8 cellular contexts compared by ENCODE assay signal in the genomic region with DNA sequence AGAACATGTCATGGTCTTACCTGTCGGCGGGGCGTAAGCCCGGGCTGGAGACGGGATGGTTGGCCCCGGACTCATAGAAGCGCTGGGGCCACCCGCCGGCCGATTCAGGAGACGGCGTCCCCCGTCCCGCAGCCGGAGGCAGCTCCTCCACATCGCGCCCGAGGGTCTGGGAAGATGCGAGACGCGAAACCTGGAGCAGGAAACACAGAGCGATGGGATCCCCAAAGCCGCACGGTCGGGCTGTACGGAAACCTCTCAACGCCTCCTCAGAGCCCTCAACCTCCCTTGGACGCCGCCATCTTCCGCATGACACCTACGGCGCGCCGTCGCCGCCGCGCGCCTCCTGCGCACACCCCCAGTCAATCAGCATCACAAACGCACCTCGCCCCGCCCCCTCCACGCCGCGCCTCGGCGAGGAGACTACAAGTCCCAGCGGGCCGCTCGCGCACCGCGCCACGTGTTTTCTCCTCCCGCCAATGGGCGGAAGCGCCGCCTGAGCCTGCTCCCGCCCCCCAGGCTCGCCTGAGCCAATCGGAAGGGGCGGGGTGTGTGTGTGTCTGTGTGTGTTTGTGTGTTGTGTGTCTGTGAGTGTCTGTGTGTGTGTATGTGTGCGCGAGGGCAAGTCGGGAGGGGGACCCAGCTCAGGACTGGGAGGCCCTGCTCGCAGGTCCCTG. TPM values are rescaled to one million over a fixed set of nuclear protein-coding genes. Genes with fewer than 3 reads are reported as not detected.
DNase-seq lines count a peak whose midpoint lies in the region; ATAC-seq and TF ChIP-seq lines count a peak whose summit lies in the region.

TSS of gene ATPAF2 (minus strand) at position 308 of the 674 bp plus-strand sequence. CDS start at position 153, 155 bp downstream.
TSS of gene GID4 (plus strand) at position 548 of the 674 bp plus-strand sequence. CDS start at position 605, 57 bp downstream.

- DNase-seq in DMS79 treated with DMSO at 0.1 percent for 48 hours (lab: John Stamatoyannopoulos, UW) (peak; percentile 85), KG1 (lab: John Stamatoyannopoulos, UW) (peak; percentile 80)
- peak; percentile 99 for DNase-seq in activated T-cell treated with anti-CD3 and anti-CD28 coated beads, Interleukin-2, amount 50 U/mL, for 4 hours
- peak; percentile 99 for DNase-seq in stimulated activated CD8-positive, alpha-beta memory T cell treated with anti-CD3 and anti-CD28 coated beads, Interleukin-7, amount 100 ng/mL, for 1 hour (ENCODE audit: low read depth in 2 of 2)

- H3K27me3 Mint-ChIP-seq in activated T-cell treated with anti-CD3 and anti-CD28 coated beads, Interleukin-2, amount 50 U/mL, for 4 hours (ENCODE audit: low read depth), result no peaks in the 10 kb centered on the region

- H3K27me3 ChIP-seq in muscle layer of colon (ENCODE audit: control insufficient read depth in 1 of 2, insufficient read depth in 2 of 2, low read length in 2 of 2), result no peaks in the 10 kb centered on the region

- H3K9ac ChIP-seq in muscle layer of colon (ENCODE audit: low read length), result peak within 1 kb of the TSS; percentile 94

- no peaks in the 10 kb centered on the region for H3K36me3 ChIP-seq in muscle layer of colon (ENCODE audit: insufficient read depth, low read length)

- H3K4me1 Mint-ChIP-seq in activated T-cell treated with anti-CD3 and anti-CD28 coated beads, Interleukin-2, amount 50 U/mL, for 4 hours (ENCODE audit: low read depth), result peaks cover 43% of the 10 kb centered on the region

- no peaks in the 10 kb centered on the region for H3K9me3 ChIP-seq in muscle layer of colon (ENCODE audit: low read length)

- H3K9me3 Mint-ChIP-seq in activated T-cell treated with anti-CD3 and anti-CD28 coated beads, Interleukin-2, amount 50 U/mL, for 4 hours, result no peaks in the 10 kb centered on the region

- ATAC-seq in GM21723 (IDR thresholded peaks at IDR 0.05; ENCODE audit: unreplicated experiment), result peak; percentile 82
- peak; percentile 88 for ATAC-seq in activated T-cell treated with anti-CD3 and anti-CD28 coated beads, Interleukin-2, amount 50 U/mL, for 4 hours
- peak; percentile 96 for ATAC-seq in esophagus mucosa

- H3K4me1 ChIP-seq in muscle layer of colon (ENCODE audit: insufficient read depth, low read length), result peaks cover 28% of the 10 kb centered on the region

- H3K4me3 Mint-ChIP-seq in activated T-cell treated with anti-CD3 and anti-CD28 coated beads, Interleukin-2, amount 50 U/mL, for 4 hours, result peak within 1 kb of the TSS; percentile 92

- peak within 1 kb of the TSS; percentile 92 for H3K27ac ChIP-seq in muscle layer of colon (ENCODE audit: low read depth, low read length)

- H3K4me3 ChIP-seq in muscle layer of colon (ENCODE audit: low read depth in 1 of 2, low read length in 2 of 2), result peak within 1 kb of the TSS; percentile 95 to 97

- H3K36me3 Mint-ChIP-seq in activated T-cell treated with anti-CD3 and anti-CD28 coated beads, Interleukin-2, amount 50 U/mL, for 4 hours (ENCODE audit: insufficient read depth), result no peaks in the 10 kb centered on the region

TF ChIP-seq in PFSK-1, 5 proteins besides CTCF, POLR2A, EP300 and RAD21:
- TF ChIP-seq SIN3A (IDR thresholded peaks at IDR 0.05; ENCODE audit: borderline replicate concordance, insufficient read depth, low read length) (peak; percentile 58; the same call in 1 of the 2 replicates), TAF1 (IDR thresholded peaks at IDR 0.05; ENCODE audit: borderline replicate concordance, insufficient read depth, low read length) (no peak), POLR2AphosphoS5 (IDR thresholded peaks at IDR 0.05; ENCODE audit: low read depth, low read length) (peak; percentile 65; the same call in 1 of the 2 replicates), FOXP2 (optimal IDR thresholded peaks at IDR 0.05; ENCODE audit: borderline replicate concordance, extremely low read depth, extremely low read length, insufficient read depth) (peak; percentile 95)
- TF ChIP-seq, protein P1, sequence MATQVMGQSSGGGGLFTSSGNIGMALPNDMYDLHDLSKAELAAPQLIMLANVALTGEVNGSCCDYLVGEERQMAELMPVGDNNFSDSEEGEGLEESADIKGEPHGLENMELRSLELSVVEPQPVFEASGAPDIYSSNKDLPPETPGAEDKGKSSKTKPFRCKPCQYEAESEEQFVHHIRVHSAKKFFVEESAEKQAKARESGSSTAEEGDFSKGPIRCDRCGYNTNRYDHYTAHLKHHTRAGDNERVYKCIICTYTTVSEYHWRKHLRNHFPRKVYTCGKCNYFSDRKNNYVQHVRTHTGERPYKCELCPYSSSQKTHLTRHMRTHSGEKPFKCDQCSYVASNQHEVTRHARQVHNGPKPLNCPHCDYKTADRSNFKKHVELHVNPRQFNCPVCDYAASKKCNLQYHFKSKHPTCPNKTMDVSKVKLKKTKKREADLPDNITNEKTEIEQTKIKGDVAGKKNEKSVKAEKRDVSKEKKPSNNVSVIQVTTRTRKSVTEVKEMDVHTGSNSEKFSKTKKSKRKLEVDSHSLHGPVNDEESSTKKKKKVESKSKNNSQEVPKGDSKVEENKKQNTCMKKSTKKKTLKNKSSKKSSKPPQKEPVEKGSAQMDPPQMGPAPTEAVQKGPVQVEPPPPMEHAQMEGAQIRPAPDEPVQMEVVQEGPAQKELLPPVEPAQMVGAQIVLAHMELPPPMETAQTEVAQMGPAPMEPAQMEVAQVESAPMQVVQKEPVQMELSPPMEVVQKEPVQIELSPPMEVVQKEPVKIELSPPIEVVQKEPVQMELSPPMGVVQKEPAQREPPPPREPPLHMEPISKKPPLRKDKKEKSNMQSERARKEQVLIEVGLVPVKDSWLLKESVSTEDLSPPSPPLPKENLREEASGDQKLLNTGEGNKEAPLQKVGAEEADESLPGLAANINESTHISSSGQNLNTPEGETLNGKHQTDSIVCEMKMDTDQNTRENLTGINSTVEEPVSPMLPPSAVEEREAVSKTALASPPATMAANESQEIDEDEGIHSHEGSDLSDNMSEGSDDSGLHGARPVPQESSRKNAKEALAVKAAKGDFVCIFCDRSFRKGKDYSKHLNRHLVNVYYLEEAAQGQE (IDR thresholded peaks at IDR 0.05; ENCODE audit: insufficient read depth in 1 of 2, low read depth in 2 of 2, low read length in 2 of 2), result no peak

RNA-seq across cellular contexts. Expression of gene ATPAF2, which starts in this region (rescaled TPM):
- 20.7 TPM for polyA plus RNA-seq in PFSK-1 (2012; ENCODE audit: insufficient read length, low read depth)
- total RNA-seq in activated T-cell treated with anti-CD3 and anti-CD28 coated beads, Interleukin-2, amount 50 U/mL, for 4 hours, result 10 to 100 TPM; 27.3 to 33.7 (median 33.4) TPM
- 24.2 TPM for total RNA-seq in esophagus mucosa

RNA-seq across cellular contexts. Expression of gene GID4, which starts in this region (rescaled TPM):
- 12.4 TPM for polyA plus RNA-seq in PFSK-1 (2012; ENCODE audit: insufficient read length, low read depth)
- 1 to 10 TPM; 7.6 to 8.4 (median 8.3) TPM for total RNA-seq in activated T-cell treated with anti-CD3 and anti-CD28 coated beads, Interleukin-2, amount 50 U/mL, for 4 hours
- 8.4 TPM for total RNA-seq in esophagus mucosa

Comparison
In these comparisons a context has a peak if more than half of its experiments do, and no peak if none do; other contexts are left out.
1. Peak in every context shown above with its lines: DNase-seq, ATAC-seq, H3K4me3 ChIP-seq and H3K27ac ChIP-seq.